Comparison of ENCODE assay signal across 7 cellular contexts in the genomic region with DNA sequence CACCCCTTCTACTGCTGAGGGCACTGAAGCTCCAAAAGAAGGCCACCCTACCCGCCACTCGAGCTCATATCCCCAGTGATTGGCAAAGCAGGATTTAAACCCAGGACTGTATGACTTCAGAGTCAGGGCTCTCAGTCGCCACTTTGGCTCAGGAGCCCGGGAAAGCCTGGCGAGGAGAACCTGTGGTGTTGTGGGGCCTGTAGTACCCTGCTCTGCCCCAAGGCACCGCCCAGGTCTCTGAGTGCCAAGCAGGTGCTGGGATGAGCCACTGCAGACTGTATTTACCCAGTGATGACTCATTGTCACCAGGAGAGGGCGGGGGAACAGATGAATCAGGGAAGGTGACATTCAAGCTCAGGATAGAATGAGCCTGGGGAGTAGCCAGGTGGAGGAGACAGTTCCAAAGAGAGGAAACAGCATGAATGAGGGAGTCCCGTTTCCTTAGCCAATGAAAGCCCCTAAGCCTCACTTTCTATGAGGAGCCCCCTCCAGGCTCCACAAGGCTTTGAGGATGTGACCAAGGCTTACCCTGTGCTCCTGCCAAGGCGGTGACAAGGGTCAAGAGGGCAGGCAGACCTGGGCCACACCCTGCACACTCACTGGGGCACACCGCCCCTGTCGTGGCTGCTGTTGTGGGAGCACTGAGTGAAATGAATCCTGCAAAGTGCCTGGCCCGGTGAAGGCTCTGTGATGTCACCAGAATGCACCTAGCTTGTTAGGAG. TPM values are rescaled to one million over a fixed set of nuclear protein-coding genes. Genes with fewer than 3 reads are reported as not detected.
DNase-seq lines count a peak whose midpoint lies in the region; ATAC-seq and TF ChIP-seq lines count a peak whose summit lies in the region.

No MANE protein-coding gene starts in this region.

- H3K9me3 ChIP-seq in Loucy (ENCODE audit: insufficient read depth, low read depth, low read length) (no peaks in the 10 kb centered on the region), SJCRH30 (replicated peaks) (no peaks in the 10 kb centered on the region)

- H3K4me1 Mint-ChIP-seq in activated naive CD8-positive, alpha-beta T cell (ENCODE audit: low read depth) = peaks cover 94% of the 10 kb centered on the region

- ATAC-seq in GM18520 (IDR thresholded peaks at IDR 0.05; ENCODE audit: unreplicated experiment) (peak; percentile 57), HG02623 (IDR thresholded peaks at IDR 0.05; ENCODE audit: unreplicated experiment) (no peak)

- no peaks in the 10 kb centered on the region for H3K9me2 ChIP-seq in Loucy (replicated peaks; ENCODE audit: low read depth, low read length)

- H3K4me1 ChIP-seq in Loucy (ENCODE audit: insufficient read depth, low read length, poor library complexity, severe bottlenecking) (peaks cover 14% of the 10 kb centered on the region), SJCRH30 (peaks cover 11% of the 10 kb centered on the region; the same call in 1 of the 2 replicates)

- H3F3A ChIP-seq in Loucy (ENCODE audit: low read depth) = no peaks in the 10 kb centered on the region

- no peak overlapping the region for H3K9ac ChIP-seq in Loucy (ENCODE audit: low read depth, low read length, poor library complexity, severe bottlenecking)

- peak overlapping the region; percentile 98 for H3K27ac Mint-ChIP-seq in activated naive CD8-positive, alpha-beta T cell

- H3K9me3 Mint-ChIP-seq in activated naive CD8-positive, alpha-beta T cell (ENCODE audit: low read depth) = no peaks in the 10 kb centered on the region

- no peaks in the 10 kb centered on the region for H3K27me3 ChIP-seq in Loucy (ENCODE audit: insufficient read depth, low read length, poor library complexity, severe bottlenecking)
- H3K27me3 ChIP-seq in SJCRH30 = no peaks in the 10 kb centered on the region

- H3K4me3 ChIP-seq in Loucy (ENCODE audit: low read length, poor library complexity, severe bottlenecking) (no peak overlapping the region), SJCRH30 (no peak overlapping the region)

- peaks cover 67% of the 10 kb centered on the region; the same call in 1 of the 2 replicates for H3K79me2 ChIP-seq in Loucy (ENCODE audit: insufficient read depth, low read length)

- no peak overlapping the region for H3K4me2 ChIP-seq in Loucy (ENCODE audit: low read depth, low read length, poor library complexity, severe bottlenecking)

- H4K20me1 ChIP-seq in Loucy (ENCODE audit: insufficient read depth, low read length, poor library complexity, severe bottlenecking) = peaks cover 4% of the 10 kb centered on the region

- peak overlapping the region; percentile 74 for H3K4me3 Mint-ChIP-seq in activated naive CD8-positive, alpha-beta T cell

- no peaks in the 10 kb centered on the region; the same call in 1 of the 2 replicates for H3K36me3 ChIP-seq in Loucy (ENCODE audit: insufficient read depth, low read length)
- H3K36me3 ChIP-seq in SJCRH30 = no peaks in the 10 kb centered on the region

- H3K27me3 Mint-ChIP-seq in activated naive CD8-positive, alpha-beta T cell = no peaks in the 10 kb centered on the region

- H3K27ac ChIP-seq in SJCRH30 = no peak overlapping the region

- DNase-seq in SJCRH30 = peak; percentile 43 to 47
- peak; percentile 90 for DNase-seq in iPS-NIHi11 (ENCODE audit: low spot score)
- peak; percentile 59 to 67 for DNase-seq in stimulated activated CD4-positive, alpha-beta T cell treated with anti-CD3 and anti-CD28 coated beads, Interleukin-1b, Interleukin-23, amount 100 ng/mL, for 1 hour (ENCODE audit: low read depth in 2 of 2)

- no peak overlapping the region for H2AFZ ChIP-seq in Loucy (ENCODE audit: low read length)

- peaks cover 7% of the 10 kb centered on the region for H3K36me3 Mint-ChIP-seq in activated naive CD8-positive, alpha-beta T cell

- TF ChIP-seq CTCF in Loucy (conservative IDR thresholded peaks at IDR 0.05; ENCODE audit: low read length) = peak; percentile 71

RNA-seq across cellular contexts. Expression of gene DPM2, which starts 17.8 kb away (rescaled TPM):
- total RNA-seq in SJCRH30 (2014; rRNA removed; shearing (Covaris generic)) = 44.7 and 46.4 TPM in 2 replicates

RNA-seq across cellular contexts. Expression of gene PIP5KL1, which starts 24.9 kb away (rescaled TPM):
- total RNA-seq in SJCRH30 (2014; rRNA removed; shearing (Covaris generic)) = 0.20 and 0.51 TPM in 2 replicates

RNA-seq across cellular contexts. Expression of gene EEIG1, which starts 25.3 kb away (rescaled TPM):
- 4.0 and 5.0 TPM in 2 replicates for total RNA-seq in SJCRH30 (2014; rRNA removed; shearing (Covaris generic))

RNA-seq across cellular contexts. Expression of gene ST6GALNAC4, which starts 38.6 kb away (rescaled TPM):
- total RNA-seq in SJCRH30 (2014; rRNA removed; shearing (Covaris generic)) = 19.6 and 24.3 TPM in 2 replicates

RNA-seq across cellular contexts. Expression of gene ST6GALNAC6, which starts 56.1 kb away (rescaled TPM):
- 59.9 and 61.5 TPM in 2 replicates for total RNA-seq in SJCRH30 (2014; rRNA removed; shearing (Covaris generic))
